Comparison of ENCODE assay signal across 8 cellular contexts in the genomic region with DNA sequence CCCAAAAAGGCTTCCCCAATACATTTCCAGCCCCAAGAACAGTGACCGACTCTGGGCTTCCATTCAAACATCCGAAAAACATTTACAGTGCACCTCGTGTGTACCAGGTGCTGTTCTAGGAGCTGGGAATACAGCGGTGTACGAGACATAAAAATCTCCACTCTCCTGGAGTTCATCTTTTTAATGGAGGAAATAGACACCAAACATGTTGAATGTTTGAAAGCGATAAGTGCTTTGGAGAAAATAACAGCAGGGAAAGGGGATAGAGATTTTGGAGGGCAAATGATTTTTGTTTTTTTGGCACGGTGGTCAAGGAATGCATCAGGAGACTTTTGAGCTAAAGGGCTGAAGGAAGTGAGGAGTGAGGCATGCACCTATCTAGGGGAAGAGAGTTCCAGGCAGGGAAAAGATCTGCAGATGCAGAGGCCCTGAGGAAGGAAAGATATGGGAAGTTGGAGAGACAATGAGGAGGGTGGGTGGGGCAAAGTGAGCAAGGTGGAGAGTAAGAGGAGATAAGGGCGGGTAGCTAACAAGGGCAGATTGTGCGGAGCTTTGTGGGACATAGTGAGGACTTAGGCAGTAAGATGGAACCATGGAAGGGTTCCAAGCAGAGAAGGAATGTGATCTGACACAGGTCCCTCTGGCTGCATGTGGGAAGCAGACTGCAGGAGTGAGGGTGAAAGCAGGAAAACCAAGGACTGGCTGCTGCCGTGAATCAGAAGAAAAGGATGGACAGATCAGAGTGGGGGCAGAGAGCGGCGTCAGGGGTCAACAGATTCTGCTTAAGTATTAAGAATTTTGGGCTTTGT. TPM values are rescaled to one million over a fixed set of nuclear protein-coding genes. Genes with fewer than 3 reads are reported as not detected.
DNase-seq lines count a peak whose midpoint lies in the region; ATAC-seq lines count a peak whose summit lies in the region.

No MANE protein-coding gene starts in this region.

- peak overlapping the region; percentile 94 for H3K27ac Mint-ChIP-seq in activated T-helper 17 cell treated with anti-CD3 and anti-CD28 coated beads, Interleukin-2, amount 50 U/mL, for 72 hours
- peak overlapping the region; percentile 97 to 98 for H3K27ac Mint-ChIP-seq in stimulated activated naive CD8-positive, alpha-beta T cell treated with anti-CD3 and anti-CD28 coated beads, Interleukin-15, amount 100 ng/mL, for 72 hours

- ATAC-seq in activated T-helper 17 cell treated with anti-CD3 and anti-CD28 coated beads, Interleukin-2, amount 50 U/mL, for 72 hours (replicated peaks): no peak
- ATAC-seq in stimulated activated naive CD8-positive, alpha-beta T cell treated with anti-CD3 and anti-CD28 coated beads, Interleukin-15, amount 100 ng/mL, for 72 hours: no peak

- H3K4me3 ChIP-seq in iPS-11a (ENCODE audit: low read depth, low read length): peak overlapping the region; percentile 90

- DNase-seq in NCI-H82 (lab: John Stamatoyannopoulos, UW): peak; percentile 34
- no peak for DNase-seq in NCI-H82 treated with DMSO at 0.1 percent for 48 hours (lab: John Stamatoyannopoulos, UW; ENCODE audit: unreplicated experiment)
- DNase-seq in stimulated activated naive CD8-positive, alpha-beta T cell treated with anti-CD3 and anti-CD28 coated beads, Interleukin-15, amount 100 ng/mL, for 72 hours: no peak
- DNase-seq in kidney tubule cell (ENCODE audit: low spot score): no peak
- DNase-seq in NCI-H187 treated with DMSO at 0.1 percent for 48 hours (lab: John Stamatoyannopoulos, UW): no peak
- DNase-seq in COLO668 (lab: John Stamatoyannopoulos, UW; ENCODE audit: unreplicated experiment): no peak

- no peaks in the 10 kb centered on the region for H3K27me3 Mint-ChIP-seq in activated T-helper 17 cell treated with anti-CD3 and anti-CD28 coated beads, Interleukin-2, amount 50 U/mL, for 72 hours
- no peaks in the 10 kb centered on the region for H3K27me3 Mint-ChIP-seq in stimulated activated naive CD8-positive, alpha-beta T cell treated with anti-CD3 and anti-CD28 coated beads, Interleukin-15, amount 100 ng/mL, for 72 hours

- H3K4me1 Mint-ChIP-seq in activated T-helper 17 cell treated with anti-CD3 and anti-CD28 coated beads, Interleukin-2, amount 50 U/mL, for 72 hours: peaks cover 33% of the 10 kb centered on the region
- H3K4me1 Mint-ChIP-seq in stimulated activated naive CD8-positive, alpha-beta T cell treated with anti-CD3 and anti-CD28 coated beads, Interleukin-15, amount 100 ng/mL, for 72 hours: peaks cover 43% of the 10 kb centered on the region

- H3K9me3 Mint-ChIP-seq in activated T-helper 17 cell treated with anti-CD3 and anti-CD28 coated beads, Interleukin-2, amount 50 U/mL, for 72 hours: no peaks in the 10 kb centered on the region
- H3K9me3 Mint-ChIP-seq in stimulated activated naive CD8-positive, alpha-beta T cell treated with anti-CD3 and anti-CD28 coated beads, Interleukin-15, amount 100 ng/mL, for 72 hours: no peaks in the 10 kb centered on the region

- peaks cover 47% of the 10 kb centered on the region for H3K36me3 Mint-ChIP-seq in activated T-helper 17 cell treated with anti-CD3 and anti-CD28 coated beads, Interleukin-2, amount 50 U/mL, for 72 hours (ENCODE audit: low read depth)

- H3K4me3 Mint-ChIP-seq in activated T-helper 17 cell treated with anti-CD3 and anti-CD28 coated beads, Interleukin-2, amount 50 U/mL, for 72 hours: peak overlapping the region; percentile 89
- peak overlapping the region; percentile 96 to 97 for H3K4me3 Mint-ChIP-seq in stimulated activated naive CD8-positive, alpha-beta T cell treated with anti-CD3 and anti-CD28 coated beads, Interleukin-15, amount 100 ng/mL, for 72 hours

RNA-seq across cellular contexts. Expression of gene FBL, which starts 0.7 kb away (rescaled TPM):
- 100 to 1,000 TPM; 513 to 639 TPM for total RNA-seq in activated T-helper 17 cell treated with anti-CD3 and anti-CD28 coated beads, Interleukin-2, amount 50 U/mL, for 72 hours

RNA-seq across cellular contexts. Expression of gene DYRK1B, which starts 12.9 kb away (rescaled TPM):
- 10 to 100 TPM in 1 of 2 donors, 1 to 10 TPM in 1; 8.8 to 17.6 TPM for total RNA-seq in activated T-helper 17 cell treated with anti-CD3 and anti-CD28 coated beads, Interleukin-2, amount 50 U/mL, for 72 hours
